ENCODE assay signal across 21 cellular contexts in the genomic region with DNA sequence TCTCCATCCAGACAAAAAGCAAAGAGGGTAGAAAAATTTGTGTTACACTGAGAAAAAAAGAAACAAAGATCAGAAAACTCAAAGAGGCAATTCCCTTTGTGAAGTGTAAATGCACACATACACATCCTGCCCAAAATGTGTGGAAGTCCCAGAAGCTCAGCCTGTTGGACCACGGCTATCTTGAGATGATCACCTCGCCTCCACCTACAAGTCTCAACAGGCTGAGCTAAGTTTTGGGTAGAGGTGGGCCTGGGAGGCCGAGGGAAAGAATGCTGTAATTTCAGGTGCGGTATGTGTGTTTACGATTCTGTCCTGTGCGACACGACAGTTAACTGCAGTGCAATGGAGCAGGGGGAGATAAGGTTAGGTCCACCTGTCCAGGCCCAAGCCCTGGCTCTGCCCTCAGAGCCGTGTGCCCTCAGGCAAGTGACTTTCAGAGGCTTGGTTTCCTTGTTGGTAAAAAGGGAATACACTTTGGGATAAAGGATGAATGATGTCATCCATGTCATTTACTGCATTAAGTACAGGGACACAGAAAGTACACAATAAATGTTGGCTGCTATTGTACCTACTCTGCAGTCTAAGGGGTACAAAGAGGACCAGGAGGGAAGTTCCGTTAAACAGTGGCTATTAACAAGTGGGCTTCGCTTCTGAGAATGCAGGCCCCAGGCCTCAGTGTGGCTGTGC.
DNase-seq lines count a peak whose midpoint lies in the region; ATAC-seq lines count a peak whose summit lies in the region.
"Had no signal": no experiment of that assay in that cellular context is flagged by ENCODE, and none has a peak within 500 bp of the region (broad histone marks: within the 10 kb centered on the region; RNA-seq: fewer than 3 reads in every experiment).

No MANE protein-coding gene starts in this region.

- peaks cover 2% of the 10 kb centered on the region for H3K27me3 Mint-ChIP-seq in activated CD4-positive, alpha-beta T cell treated with anti-CD3 and anti-CD28 coated beads, Interleukin-2, amount 10 ng/mL, durations not matched to agents 24 days and 14 days
- H3K27me3 Mint-ChIP-seq in activated T-helper 1 cell treated with anti-CD3 and anti-CD28 coated beads, Interleukin-12 subunit alpha, Interleukin-12 subunit beta, Interleukin-2, Interleukin-4 antibody, amounts not matched to agents 30 ng/mL and 10 ng/mL and 1 ng/mL, durations not matched to agents 14 hours and 24 hours and 36 hours (ENCODE audit: insufficient read depth) = peaks cover 8% of the 10 kb centered on the region
- no peaks in the 10 kb centered on the region for H3K27me3 Mint-ChIP-seq in activated naive CD4-positive, alpha-beta T cell treated with anti-CD3 and anti-CD28 coated beads for 36 hours (ENCODE audit: low read depth)
- H3K27me3 Mint-ChIP-seq: activated naive CD4-positive, alpha-beta T cell treated with anti-CD3 and anti-CD28 coated beads, Interleukin-2, amount 50 U/mL, for 24 hours had no signal

- CTCF ChIA-PET in activated naive CD4-positive, alpha-beta T cell treated with anti-CD3 and anti-CD28 coated beads for 36 hours (lab: Charles Lee) = interaction anchor here (1.9 kb wide), 1 partner anchor 33 kb away, joined by 6 read pairs; no protein-coding TSS in a partner anchor

- DNase-seq in activated CD4-positive, alpha-beta T cell treated with anti-CD3 and anti-CD28 coated beads, Interleukin-2, amount 10 ng/mL, durations not matched to agents 24 days and 14 days = no peak
- no peak for DNase-seq in activated CD4-positive, alpha-beta T cell treated with anti-CD3 and anti-CD28 coated beads, Interleukin-2, amount 50 U/mL, for 4 hours
- DNase-seq in activated T-helper 1 cell treated with anti-CD3 and anti-CD28 coated beads, Interleukin-12 subunit alpha, Interleukin-12 subunit beta, Interleukin-2, Interleukin-4 antibody, amounts not matched to agents 30 ng/mL and 10 ng/mL and 1 ng/mL, durations not matched to agents 14 hours and 24 hours and 36 hours (ENCODE audit: low spot score) = no peak
- peak; percentile 90 for DNase-seq in islet precursor cell
- no peak for DNase-seq in stimulated activated effector memory CD8-positive, alpha-beta T cell treated with anti-CD3 and anti-CD28 coated beads, Interleukin-12 subunit alpha, Interleukin-12 subunit beta, amount 100 ng/mL, for 72 hours (ENCODE audit: low spot score in 2 of 2)
- no peak for DNase-seq in hypothalamus (lab: John Stamatoyannopoulos, UW)
- DNase-seq in activated naive CD4-positive, alpha-beta T cell treated with anti-CD3 and anti-CD28 coated beads for 36 hours = no peak
- no peak for DNase-seq in stimulated activated CD4-positive, alpha-beta T cell treated with anti-CD3 and anti-CD28 coated beads, Interleukin-15, amount 100 ng/mL, for 24 hours
- DNase-seq: GF-D8; hippocampal formation; kidney; naive B cell; NCI-H2081; NCI-H510A; SHP77; stimulated activated CD4-positive, alpha-beta T cell treated with anti-CD3 and anti-CD28 coated beads, Interleukin-4, amount 100 ng/mL, for 1 hour; T-cell had no signal

- no peaks in the 10 kb centered on the region for H3K9me3 Mint-ChIP-seq in activated CD4-positive, alpha-beta T cell treated with anti-CD3 and anti-CD28 coated beads, Interleukin-2, amount 10 ng/mL, durations not matched to agents 24 days and 14 days
- no peaks in the 10 kb centered on the region for H3K9me3 Mint-ChIP-seq in activated T-helper 1 cell treated with anti-CD3 and anti-CD28 coated beads, Interleukin-12 subunit alpha, Interleukin-12 subunit beta, Interleukin-2, Interleukin-4 antibody, amounts not matched to agents 30 ng/mL and 10 ng/mL and 1 ng/mL, durations not matched to agents 14 hours and 24 hours and 36 hours
- no peaks in the 10 kb centered on the region for H3K9me3 Mint-ChIP-seq in stimulated activated effector memory CD8-positive, alpha-beta T cell treated with anti-CD3 and anti-CD28 coated beads, Interleukin-12 subunit alpha, Interleukin-12 subunit beta, amount 100 ng/mL, for 72 hours
- no peaks in the 10 kb centered on the region for H3K9me3 Mint-ChIP-seq in activated naive CD4-positive, alpha-beta T cell treated with anti-CD3 and anti-CD28 coated beads for 36 hours
- H3K9me3 Mint-ChIP-seq: activated naive CD4-positive, alpha-beta T cell treated with anti-CD3 and anti-CD28 coated beads, Interleukin-2, amount 50 U/mL, for 24 hours; naive B cell; T-cell had no signal

- peaks cover 29% of the 10 kb centered on the region for H3K4me1 Mint-ChIP-seq in activated CD4-positive, alpha-beta T cell treated with anti-CD3 and anti-CD28 coated beads, Interleukin-2, amount 10 ng/mL, durations not matched to agents 24 days and 14 days
- peaks cover 26% of the 10 kb centered on the region for H3K4me1 Mint-ChIP-seq in activated T-helper 1 cell treated with anti-CD3 and anti-CD28 coated beads, Interleukin-12 subunit alpha, Interleukin-12 subunit beta, Interleukin-2, Interleukin-4 antibody, amounts not matched to agents 30 ng/mL and 10 ng/mL and 1 ng/mL, durations not matched to agents 14 hours and 24 hours and 36 hours (ENCODE audit: low read depth)
- H3K4me1 Mint-ChIP-seq in stimulated activated effector memory CD8-positive, alpha-beta T cell treated with anti-CD3 and anti-CD28 coated beads, Interleukin-12 subunit alpha, Interleukin-12 subunit beta, amount 100 ng/mL, for 72 hours = peaks cover 22% of the 10 kb centered on the region
- no peaks in the 10 kb centered on the region for H3K4me1 Mint-ChIP-seq in activated naive CD4-positive, alpha-beta T cell treated with anti-CD3 and anti-CD28 coated beads for 36 hours (ENCODE audit: low read depth)
- H3K4me1 Mint-ChIP-seq: activated naive CD4-positive, alpha-beta T cell treated with anti-CD3 and anti-CD28 coated beads, Interleukin-2, amount 50 U/mL, for 24 hours; naive B cell; T-cell had no signal

- intact Hi-C loops in activated CD4-positive, alpha-beta T cell treated with anti-CD3 and anti-CD28 coated beads, Interleukin-2, amount 10 ng/mL, durations not matched to agents 24 days and 14 days (cut with micrococcal nuclease) = no loop called here
- intact Hi-C loops in activated T-helper 1 cell treated with anti-CD3 and anti-CD28 coated beads, Interleukin-12 subunit alpha, Interleukin-12 subunit beta, Interleukin-2, Interleukin-4 antibody, amounts not matched to agents 30 ng/mL and 10 ng/mL and 1 ng/mL, durations not matched to agents 14 hours and 24 hours and 36 hours (cut with micrococcal nuclease) = loop anchor here (2.0 kb wide), 1 partner anchor 32 kb away; no protein-coding TSS in a partner anchor
- intact Hi-C loops in activated naive CD4-positive, alpha-beta T cell treated with anti-CD3 and anti-CD28 coated beads for 36 hours (cut with micrococcal nuclease) = no loop called here

- no peak overlapping the region for H3K4me3 Mint-ChIP-seq in activated CD4-positive, alpha-beta T cell treated with anti-CD3 and anti-CD28 coated beads, Interleukin-2, amount 10 ng/mL, durations not matched to agents 24 days and 14 days
- H3K4me3 Mint-ChIP-seq in activated T-helper 1 cell treated with anti-CD3 and anti-CD28 coated beads, Interleukin-12 subunit alpha, Interleukin-12 subunit beta, Interleukin-2, Interleukin-4 antibody, amounts not matched to agents 30 ng/mL and 10 ng/mL and 1 ng/mL, durations not matched to agents 14 hours and 24 hours and 36 hours = no peak overlapping the region
- peak overlapping the region; percentile 16 for H3K4me3 Mint-ChIP-seq in stimulated activated effector memory CD8-positive, alpha-beta T cell treated with anti-CD3 and anti-CD28 coated beads, Interleukin-12 subunit alpha, Interleukin-12 subunit beta, amount 100 ng/mL, for 72 hours
- H3K4me3 Mint-ChIP-seq in activated naive CD4-positive, alpha-beta T cell treated with anti-CD3 and anti-CD28 coated beads for 36 hours = no peak overlapping the region
- H3K4me3 Mint-ChIP-seq: activated naive CD4-positive, alpha-beta T cell treated with anti-CD3 and anti-CD28 coated beads, Interleukin-2, amount 50 U/mL, for 24 hours; T-cell had no signal

- ATAC-seq in stimulated activated effector memory CD8-positive, alpha-beta T cell treated with anti-CD3 and anti-CD28 coated beads, Interleukin-12 subunit alpha, Interleukin-12 subunit beta, amount 100 ng/mL, for 72 hours = no peak
- ATAC-seq: A549, HCT116, K562, T-cell had no signal

- H3K27ac Mint-ChIP-seq in activated CD4-positive, alpha-beta T cell treated with anti-CD3 and anti-CD28 coated beads, Interleukin-2, amount 10 ng/mL, durations not matched to agents 24 days and 14 days = peak overlapping the region; percentile 45
- H3K27ac Mint-ChIP-seq in activated T-helper 1 cell treated with anti-CD3 and anti-CD28 coated beads, Interleukin-12 subunit alpha, Interleukin-12 subunit beta, Interleukin-2, Interleukin-4 antibody, amounts not matched to agents 30 ng/mL and 10 ng/mL and 1 ng/mL, durations not matched to agents 14 hours and 24 hours and 36 hours = peak overlapping the region; percentile 61
- H3K27ac Mint-ChIP-seq in stimulated activated effector memory CD8-positive, alpha-beta T cell treated with anti-CD3 and anti-CD28 coated beads, Interleukin-12 subunit alpha, Interleukin-12 subunit beta, amount 100 ng/mL, for 72 hours = no peak overlapping the region
- H3K27ac Mint-ChIP-seq in activated naive CD4-positive, alpha-beta T cell treated with anti-CD3 and anti-CD28 coated beads for 36 hours = no peak overlapping the region
- H3K27ac Mint-ChIP-seq: activated naive CD4-positive, alpha-beta T cell treated with anti-CD3 and anti-CD28 coated beads, Interleukin-2, amount 50 U/mL, for 24 hours; naive B cell; T-cell had no signal

- no peaks in the 10 kb centered on the region for H3K36me3 Mint-ChIP-seq in activated CD4-positive, alpha-beta T cell treated with anti-CD3 and anti-CD28 coated beads, Interleukin-2, amount 10 ng/mL, durations not matched to agents 24 days and 14 days (ENCODE audit: low read depth)
- H3K36me3 Mint-ChIP-seq in activated T-helper 1 cell treated with anti-CD3 and anti-CD28 coated beads, Interleukin-12 subunit alpha, Interleukin-12 subunit beta, Interleukin-2, Interleukin-4 antibody, amounts not matched to agents 30 ng/mL and 10 ng/mL and 1 ng/mL, durations not matched to agents 14 hours and 24 hours and 36 hours (ENCODE audit: low read depth) = no peaks in the 10 kb centered on the region
- H3K36me3 Mint-ChIP-seq in stimulated activated effector memory CD8-positive, alpha-beta T cell treated with anti-CD3 and anti-CD28 coated beads, Interleukin-12 subunit alpha, Interleukin-12 subunit beta, amount 100 ng/mL, for 72 hours = no peaks in the 10 kb centered on the region
- H3K36me3 Mint-ChIP-seq in activated naive CD4-positive, alpha-beta T cell treated with anti-CD3 and anti-CD28 coated beads for 36 hours (ENCODE audit: low read depth) = no peaks in the 10 kb centered on the region
- H3K36me3 Mint-ChIP-seq: activated naive CD4-positive, alpha-beta T cell treated with anti-CD3 and anti-CD28 coated beads, Interleukin-2, amount 50 U/mL, for 24 hours; naive B cell; T-cell had no signal

Comparison
In these comparisons a context has a peak if more than half of its experiments do, and no peak if none do; other contexts are left out.
1. H3K27ac Mint-ChIP-seq: peak in activated CD4-positive, alpha-beta T cell treated with anti-CD3 and anti-CD28 coated beads, Interleukin-2, amount 10 ng/mL, durations not matched to agents 24 days and 14 days (single experiment) and activated T-helper 1 cell treated with anti-CD3 and anti-CD28 coated beads, Interleukin-12 subunit alpha, Interleukin-12 subunit beta, Interleukin-2, Interleukin-4 antibody, amounts not matched to agents 30 ng/mL and 10 ng/mL and 1 ng/mL, durations not matched to agents 14 hours and 24 hours and 36 hours (single experiment); none in stimulated activated effector memory CD8-positive, alpha-beta T cell treated with anti-CD3 and anti-CD28 coated beads, Interleukin-12 subunit alpha, Interleukin-12 subunit beta, amount 100 ng/mL, for 72 hours (single experiment) and activated naive CD4-positive, alpha-beta T cell treated with anti-CD3 and anti-CD28 coated beads for 36 hours (single experiment).